In the genomic region with DNA sequence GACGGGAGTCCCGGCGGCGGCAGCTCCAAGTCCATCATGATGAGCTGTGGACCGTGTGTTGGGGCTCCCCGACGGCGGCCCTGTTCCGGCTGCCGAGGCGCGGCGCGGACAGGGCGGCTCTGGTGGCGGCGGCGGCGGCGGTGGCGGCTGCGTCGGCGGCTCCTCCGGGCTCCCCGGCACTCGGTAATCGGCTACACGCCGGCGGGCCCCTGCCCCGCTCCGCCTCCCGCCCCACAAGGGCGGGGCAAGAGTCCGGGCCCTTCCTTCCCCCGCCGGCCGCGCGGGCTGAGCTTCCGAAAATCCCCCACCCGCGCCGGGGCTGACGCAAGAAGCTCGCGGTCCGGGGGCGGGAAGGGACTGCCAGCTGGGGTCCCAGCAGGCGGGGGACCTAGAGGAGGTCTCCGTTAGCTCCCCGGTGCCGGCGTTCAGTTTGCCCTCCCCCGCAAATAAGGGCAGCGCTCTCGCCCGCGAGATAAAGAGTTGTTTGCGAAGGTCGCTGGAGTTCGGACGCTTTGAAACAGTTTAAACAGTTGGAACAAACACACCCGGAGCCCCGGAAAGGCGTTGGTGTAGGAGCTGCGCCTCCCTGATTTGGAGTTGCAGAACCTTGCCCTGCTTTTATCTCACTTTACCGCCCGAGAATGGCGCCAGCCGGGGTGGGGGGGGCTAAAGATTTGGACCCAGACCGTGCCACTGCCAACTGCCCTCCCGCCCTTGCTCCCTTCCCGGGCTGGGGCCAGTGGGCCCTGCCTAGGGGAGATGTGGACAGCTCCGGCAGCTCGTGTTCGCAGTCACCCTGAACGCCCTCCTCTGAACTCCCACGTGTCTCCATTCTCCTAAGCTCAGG, we compare ENCODE assay signal across 1 cellular context.
TF ChIP-seq lines count a peak whose summit lies in the region.

TSS of gene NFE2L2 (minus strand) at position 189 of the 847 bp plus-strand sequence. CDS start at position 38, 151 bp downstream.

TF ChIP-seq in HepG2, 621 proteins besides CTCF, POLR2A, EP300 and RAD21 (continued from another document and continues in another):
- TF ChIP-seq, protein P1, sequence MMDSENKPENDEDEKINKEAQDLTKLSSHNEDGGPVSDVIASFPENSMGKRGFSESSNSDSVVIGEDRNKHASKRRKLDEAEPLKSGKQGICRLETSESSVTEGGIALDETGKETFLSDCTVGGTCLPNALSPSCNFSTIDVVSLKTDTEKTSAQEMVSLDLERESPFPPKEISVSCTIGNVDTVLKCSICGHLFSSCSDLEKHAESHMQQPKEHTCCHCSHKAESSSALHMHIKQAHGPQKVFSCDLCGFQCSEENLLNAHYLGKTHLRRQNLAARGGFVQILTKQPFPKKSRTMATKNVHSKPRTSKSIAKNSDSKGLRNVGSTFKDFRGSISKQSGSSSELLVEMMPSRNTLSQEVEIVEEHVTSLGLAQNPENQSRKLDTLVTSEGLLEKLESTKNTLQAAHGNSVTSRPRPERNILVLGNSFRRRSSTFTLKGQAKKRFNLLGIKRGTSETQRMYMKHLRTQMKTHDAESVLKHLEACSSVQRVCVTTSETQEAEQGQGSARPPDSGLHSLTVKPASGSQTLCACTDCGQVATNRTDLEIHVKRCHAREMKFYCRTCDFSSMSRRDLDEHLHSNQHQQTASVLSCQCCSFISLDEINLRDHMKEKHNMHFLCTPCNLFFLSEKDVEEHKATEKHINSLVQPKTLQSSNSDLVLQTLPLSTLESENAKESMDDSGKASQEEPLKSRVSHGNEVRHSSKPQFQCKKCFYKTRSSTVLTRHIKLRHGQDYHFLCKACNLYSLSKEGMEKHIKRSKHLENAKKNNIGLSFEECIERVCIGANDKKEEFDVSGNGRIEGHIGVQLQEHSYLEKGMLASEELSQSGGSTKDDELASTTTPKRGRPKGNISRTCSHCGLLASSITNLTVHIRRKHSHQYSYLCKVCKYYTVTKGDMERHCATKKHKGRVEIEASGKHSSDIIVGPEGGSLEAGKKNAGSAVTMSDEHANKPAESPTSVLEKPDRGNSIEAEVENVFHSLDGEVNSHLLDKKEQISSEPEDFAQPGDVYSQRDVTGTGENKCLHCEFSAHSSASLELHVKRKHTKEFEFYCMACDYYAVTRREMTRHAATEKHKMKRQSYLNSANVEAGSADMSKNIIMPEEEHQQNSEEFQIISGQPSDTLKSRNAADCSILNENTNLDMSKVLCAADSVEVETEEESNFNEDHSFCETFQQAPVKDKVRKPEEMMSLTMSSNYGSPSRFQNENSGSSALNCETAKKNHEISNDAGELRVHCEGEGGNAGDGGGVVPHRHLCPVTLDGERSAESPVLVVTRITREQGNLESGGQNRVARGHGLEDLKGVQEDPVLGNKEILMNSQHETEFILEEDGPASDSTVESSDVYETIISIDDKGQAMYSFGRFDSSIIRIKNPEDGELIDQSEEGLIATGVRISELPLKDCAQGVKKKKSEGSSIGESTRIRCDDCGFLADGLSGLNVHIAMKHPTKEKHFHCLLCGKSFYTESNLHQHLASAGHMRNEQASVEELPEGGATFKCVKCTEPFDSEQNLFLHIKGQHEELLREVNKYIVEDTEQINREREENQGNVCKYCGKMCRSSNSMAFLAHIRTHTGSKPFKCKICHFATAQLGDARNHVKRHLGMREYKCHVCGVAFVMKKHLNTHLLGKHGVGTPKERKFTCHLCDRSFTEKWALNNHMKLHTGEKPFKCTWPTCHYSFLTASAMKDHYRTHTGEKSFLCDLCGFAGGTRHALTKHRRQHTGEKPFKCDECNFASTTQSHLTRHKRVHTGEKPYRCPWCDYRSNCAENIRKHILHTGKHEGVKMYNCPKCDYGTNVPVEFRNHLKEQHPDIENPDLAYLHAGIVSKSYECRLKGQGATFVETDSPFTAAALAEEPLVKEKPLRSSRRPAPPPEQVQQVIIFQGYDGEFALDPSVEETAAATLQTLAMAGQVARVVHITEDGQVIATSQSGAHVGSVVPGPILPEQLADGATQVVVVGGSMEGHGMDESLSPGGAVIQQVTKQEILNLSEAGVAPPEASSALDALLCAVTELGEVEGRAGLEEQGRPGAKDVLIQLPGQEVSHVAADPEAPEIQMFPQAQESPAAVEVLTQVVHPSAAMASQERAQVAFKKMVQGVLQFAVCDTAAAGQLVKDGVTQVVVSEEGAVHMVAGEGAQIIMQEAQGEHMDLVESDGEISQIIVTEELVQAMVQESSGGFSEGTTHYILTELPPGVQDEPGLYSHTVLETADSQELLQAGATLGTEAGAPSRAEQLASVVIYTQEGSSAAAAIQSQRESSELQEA (CRISPR knock-in tag; IDR thresholded peaks at IDR 0.05; ENCODE audit: not compliant biosample characterization) = peak; percentile 46
- TF ChIP-seq, protein P2, sequence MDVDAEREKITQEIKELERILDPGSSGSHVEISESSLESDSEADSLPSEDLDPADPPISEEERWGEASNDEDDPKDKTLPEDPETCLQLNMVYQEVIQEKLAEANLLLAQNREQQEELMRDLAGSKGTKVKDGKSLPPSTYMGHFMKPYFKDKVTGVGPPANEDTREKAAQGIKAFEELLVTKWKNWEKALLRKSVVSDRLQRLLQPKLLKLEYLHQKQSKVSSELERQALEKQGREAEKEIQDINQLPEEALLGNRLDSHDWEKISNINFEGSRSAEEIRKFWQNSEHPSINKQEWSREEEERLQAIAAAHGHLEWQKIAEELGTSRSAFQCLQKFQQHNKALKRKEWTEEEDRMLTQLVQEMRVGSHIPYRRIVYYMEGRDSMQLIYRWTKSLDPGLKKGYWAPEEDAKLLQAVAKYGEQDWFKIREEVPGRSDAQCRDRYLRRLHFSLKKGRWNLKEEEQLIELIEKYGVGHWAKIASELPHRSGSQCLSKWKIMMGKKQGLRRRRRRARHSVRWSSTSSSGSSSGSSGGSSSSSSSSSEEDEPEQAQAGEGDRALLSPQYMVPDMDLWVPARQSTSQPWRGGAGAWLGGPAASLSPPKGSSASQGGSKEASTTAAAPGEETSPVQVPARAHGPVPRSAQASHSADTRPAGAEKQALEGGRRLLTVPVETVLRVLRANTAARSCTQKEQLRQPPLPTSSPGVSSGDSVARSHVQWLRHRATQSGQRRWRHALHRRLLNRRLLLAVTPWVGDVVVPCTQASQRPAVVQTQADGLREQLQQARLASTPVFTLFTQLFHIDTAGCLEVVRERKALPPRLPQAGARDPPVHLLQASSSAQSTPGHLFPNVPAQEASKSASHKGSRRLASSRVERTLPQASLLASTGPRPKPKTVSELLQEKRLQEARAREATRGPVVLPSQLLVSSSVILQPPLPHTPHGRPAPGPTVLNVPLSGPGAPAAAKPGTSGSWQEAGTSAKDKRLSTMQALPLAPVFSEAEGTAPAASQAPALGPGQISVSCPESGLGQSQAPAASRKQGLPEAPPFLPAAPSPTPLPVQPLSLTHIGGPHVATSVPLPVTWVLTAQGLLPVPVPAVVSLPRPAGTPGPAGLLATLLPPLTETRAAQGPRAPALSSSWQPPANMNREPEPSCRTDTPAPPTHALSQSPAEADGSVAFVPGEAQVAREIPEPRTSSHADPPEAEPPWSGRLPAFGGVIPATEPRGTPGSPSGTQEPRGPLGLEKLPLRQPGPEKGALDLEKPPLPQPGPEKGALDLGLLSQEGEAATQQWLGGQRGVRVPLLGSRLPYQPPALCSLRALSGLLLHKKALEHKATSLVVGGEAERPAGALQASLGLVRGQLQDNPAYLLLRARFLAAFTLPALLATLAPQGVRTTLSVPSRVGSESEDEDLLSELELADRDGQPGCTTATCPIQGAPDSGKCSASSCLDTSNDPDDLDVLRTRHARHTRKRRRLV (CRISPR knock-in tag; IDR thresholded peaks at IDR 0.05) = no peak
- TF ChIP-seq RFXAP (CRISPR knock-in tag; IDR thresholded peaks at IDR 0.05; ENCODE audit: borderline replicate concordance) (peak; percentile 74; the same call in 1 of the 2 replicates), ZNF282 (IDR thresholded peaks at IDR 0.05; ENCODE audit: partially characterized antibody) (no peak), ZXDC (CRISPR knock-in tag; IDR thresholded peaks at IDR 0.05) (peak; percentile 95), PBX3 (CRISPR knock-in tag; IDR thresholded peaks at IDR 0.05; ENCODE audit: borderline replicate concordance) (no peak), ZNF264 (CRISPR knock-in tag; IDR thresholded peaks at IDR 0.05) (peak; percentile 66; the same call in 1 of the 2 replicates), NCOA1 (CRISPR knock-in tag; IDR thresholded peaks at IDR 0.05) (peak; percentile 94), ZFP62 (CRISPR knock-in tag; IDR thresholded peaks at IDR 0.05) (0 out of 2 replicates have a peak, but pooled peaks have one; percentile 81), SRSF9 (IDR thresholded peaks at IDR 0.05; ENCODE audit: borderline replicate concordance, insufficient read depth, low read depth, low read length, poor library complexity, severe bottlenecking) (no peak), ZNF598 (CRISPR knock-in tag; IDR thresholded peaks at IDR 0.05; ENCODE audit: borderline replicate concordance) (peak; percentile 97), ZNF781 (CRISPR knock-in tag; IDR thresholded peaks at IDR 0.05; ENCODE audit: borderline replicate concordance, not compliant biosample characterization) (peak; percentile 88), REXO4 (CRISPR knock-in tag; IDR thresholded peaks at IDR 0.05; ENCODE audit: borderline replicate concordance) (no peak), SOX5 (CRISPR knock-in tag; IDR thresholded peaks at IDR 0.05; ENCODE audit: borderline replicate concordance) (peak; percentile 70), KDM3A (CRISPR knock-in tag; IDR thresholded peaks at IDR 0.05; ENCODE audit: low read depth) (peak; percentile 69), ZNF652 (CRISPR knock-in tag; IDR thresholded peaks at IDR 0.05; ENCODE audit: borderline replicate concordance, low read depth) (no peak), PHB2 (IDR thresholded peaks at IDR 0.05; ENCODE audit: partially characterized antibody) (no peak), RBAK (CRISPR knock-in tag; IDR thresholded peaks at IDR 0.05) (peak; percentile 87), ZNF232 (CRISPR knock-in tag; IDR thresholded peaks at IDR 0.05; ENCODE audit: borderline replicate concordance) (peak; percentile 90; the same call in 1 of the 2 replicates), ZNF768 (CRISPR knock-in tag; IDR thresholded peaks at IDR 0.05) (peak; percentile 23; the same call in 1 of the 2 replicates), MXI1 (IDR thresholded peaks at IDR 0.05; ENCODE audit: borderline replicate concordance, low read depth, low read length) (peak; percentile 78; the same call in 2 of the 3 replicates), ZNF143 (CRISPR knock-in tag; IDR thresholded peaks at IDR 0.05) (no peak), ZBTB44 (CRISPR knock-in tag; IDR thresholded peaks at IDR 0.05) (no peak), HIC2 (CRISPR knock-in tag; IDR thresholded peaks at IDR 0.05; ENCODE audit: low read depth) (peak; percentile 99), ISX (CRISPR knock-in tag; conservative IDR thresholded peaks at IDR 0.05) (no peak; the same call in 1 of the 2 replicates), ZNF747 (CRISPR knock-in tag; IDR thresholded peaks at IDR 0.05; ENCODE audit: borderline replicate concordance) (peak; percentile 60; the same call in 1 of the 2 replicates), ZNF567 (CRISPR knock-in tag; IDR thresholded peaks at IDR 0.05; ENCODE audit: borderline replicate concordance) (no peak; the same call in 1 of the 2 replicates), HNRNPLL (IDR thresholded peaks at IDR 0.05; ENCODE audit: low read depth, low read length, poor library complexity, severe bottlenecking) (peak; percentile 95), DDIT3 (CRISPR knock-in tag; IDR thresholded peaks at IDR 0.05) (no peak), PITX1 (CRISPR knock-in tag; IDR thresholded peaks at IDR 0.05) (peak; percentile 97), ZNF850 (CRISPR knock-in tag; conservative IDR thresholded peaks at IDR 0.05) (no peak)
